8 cellular contexts compared by ENCODE assay signal in genomic region chr20:18057106-18057993, GRCh38. TPM values are rescaled to one million over a fixed set of nuclear protein-coding genes. Genes with fewer than 3 reads are reported as not detected.
DNase-seq lines count a peak whose midpoint lies in the region; ATAC-seq and TF ChIP-seq lines count a peak whose summit lies in the region.

OVOL2 (minus strand) TSS chr20:18057916; CDS start chr20:18057634, 282 bp downstream.

- POLR2A ChIA-PET in GM10248 (lab: Yijun Ruan, JAX), result no interaction called here

- H3K4me1 ChIP-seq in mucosa of descending colon (ENCODE audit: low read depth), result peaks cover 12% of the 10 kb centered on the region

- H3K27me3 Mint-ChIP-seq in central memory CD8-positive, alpha-beta T cell, result peaks cover 74% of the 10 kb centered on the region

- peaks cover 6% of the 10 kb centered on the region for H3K4me1 Mint-ChIP-seq in central memory CD8-positive, alpha-beta T cell

- DNase-seq in GM10248 (ENCODE audit: extremely low spot score), result peak; percentile 36
- peak; percentile 83 for DNase-seq in NCI-H2029 (lab: John Stamatoyannopoulos, UW)
- no peak for DNase-seq in central memory CD8-positive, alpha-beta T cell (ENCODE audit: low spot score in 2 of 2)
- DNase-seq in mucosa of descending colon, result peak; percentile 92 to 96 (median 93)
- no peak for DNase-seq in mesenteric fat pad (ENCODE audit: low spot score)
- no peak for DNase-seq in hippocampal formation (lab: John Stamatoyannopoulos, UW)

- no peaks in the 10 kb centered on the region for H3K9me3 Mint-ChIP-seq in central memory CD8-positive, alpha-beta T cell

- no peak for ATAC-seq in central memory CD8-positive, alpha-beta T cell (replicated peaks; ENCODE audit: extremely low read depth, poor library complexity, severe bottlenecking)
- ATAC-seq in mucosa of descending colon (peak; percentile 74), HG03469 (IDR thresholded peaks at IDR 0.05; ENCODE audit: unreplicated experiment) (no peak)
- no peak for ATAC-seq in activated CD4-positive, CD25-positive, alpha-beta regulatory T cell treated with anti-CD3 and anti-CD28 coated beads, Interleukin-2, amount 50 U/mL, for 24 hours

- H3K36me3 Mint-ChIP-seq in central memory CD8-positive, alpha-beta T cell (ENCODE audit: insufficient read depth), result peaks cover 2% of the 10 kb centered on the region

- TF ChIP-seq CTCF in GM10248 (IDR thresholded peaks at IDR 0.05; ENCODE audit: control extremely low read depth, extremely low read depth, low read depth, missing control alignments) (no peak), mucosa of descending colon (IDR thresholded peaks at IDR 0.05) (no peak)

- no peak within 1 kb of the TSS for H3K27ac Mint-ChIP-seq in central memory CD8-positive, alpha-beta T cell (ENCODE audit: low read depth)

- H3K9me3 ChIP-seq in mucosa of descending colon, result no peaks in the 10 kb centered on the region

- no peaks in the 10 kb centered on the region for H3K36me3 ChIP-seq in mucosa of descending colon (ENCODE audit: low read depth)

- peak within 1 kb of the TSS; percentile 63 for H3K4me3 Mint-ChIP-seq in central memory CD8-positive, alpha-beta T cell

- peak within 1 kb of the TSS; percentile 48 for H3K4me3 ChIP-seq in mucosa of descending colon

- intact Hi-C loops in mucosa of descending colon (cut with DNase I, micrococcal nuclease), result no loop called here

- CTCF ChIA-PET in GM10248 (lab: Yijun Ruan, JAX), result no interaction called here

RNA-seq across cellular contexts. Expression of gene OVOL2, which starts in this region (rescaled TPM):
- total RNA-seq in mucosa of descending colon (10 to 100 TPM; 11.5 to 36.3 (median 15.2) TPM), mesenteric fat pad (not detected)

Comparison
In these comparisons a context has a peak if more than half of its experiments do, and no peak if none do; other contexts are left out.
1. RNA of gene OVOL2 (total RNA-seq): 11.5 to 36.3 TPM in mucosa of descending colon; not detected in mesenteric fat pad (single experiment); every median in the first group is over 10 times any median in the second.
2. DNase-seq: peak in GM10248 (single experiment), NCI-H2029 (single experiment) and mucosa of descending colon (3 of 3); none in central memory CD8-positive, alpha-beta T cell (0 of 2), mesenteric fat pad (single experiment) and hippocampal formation (0 of 2).